ENCODE assay signal across 8 cellular contexts in the genomic region with DNA sequence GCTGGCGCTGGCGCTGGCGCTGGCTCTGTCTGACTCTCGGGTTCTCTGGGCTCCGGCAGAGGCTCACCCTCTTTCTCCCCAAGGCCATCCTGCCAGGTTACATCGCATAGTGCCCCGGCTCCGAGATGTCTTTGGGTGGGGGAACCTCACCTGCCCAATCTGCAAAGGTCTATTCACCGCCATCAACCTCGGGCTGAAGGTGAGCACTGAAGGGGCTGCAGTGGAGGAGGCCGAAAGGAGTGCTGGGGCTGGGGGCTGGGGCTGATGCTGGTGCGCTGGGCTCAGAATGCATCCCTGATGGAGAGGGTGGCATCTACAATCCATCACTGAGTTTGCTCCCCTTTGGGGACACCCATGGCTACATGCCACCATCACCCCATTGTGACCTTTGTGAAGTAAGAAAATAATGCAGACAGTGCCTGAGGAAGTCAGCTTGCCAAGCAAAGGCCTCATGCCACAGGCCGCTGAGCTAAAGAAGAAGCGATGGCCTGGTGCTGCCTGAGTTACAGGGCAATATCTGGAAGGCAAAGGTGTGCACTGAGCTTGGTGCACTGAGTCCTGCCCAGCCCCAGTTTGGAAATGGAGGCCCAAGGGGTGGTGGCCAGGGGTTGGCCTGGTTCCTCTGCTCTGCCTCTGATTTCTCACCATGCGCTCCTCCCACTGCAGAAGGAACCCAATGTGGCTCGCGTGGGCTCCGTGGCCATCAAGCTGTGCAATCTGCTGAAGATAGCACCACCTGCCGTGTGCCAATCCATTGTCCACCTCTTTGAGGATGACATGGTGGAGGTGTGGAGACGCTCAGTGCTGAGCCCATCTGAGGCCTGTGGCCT. TPM values are rescaled to one million over a fixed set of nuclear protein-coding genes. Genes with fewer than 3 reads are reported as not detected.
DNase-seq lines count a peak whose midpoint lies in the region; ATAC-seq and TF ChIP-seq lines count a peak whose summit lies in the region.

No MANE protein-coding gene starts in this region.

- H2AFZ ChIP-seq in MM.1S (ENCODE audit: low read length) = peak overlapping the region; percentile 83

- H3K9me3 ChIP-seq in CD4-positive, CD25-positive, alpha-beta regulatory T cell (ENCODE audit: control insufficient read depth in 2 of 2, low read length in 2 of 2) = no peaks in the 10 kb centered on the region
- no peaks in the 10 kb centered on the region for H3K9me3 ChIP-seq in MM.1S (replicated peaks; ENCODE audit: insufficient read depth, low read length)
- H3K9me3 ChIP-seq in effector memory CD4-positive, alpha-beta T cell (ENCODE audit: control insufficient read depth, low read length) = no peaks in the 10 kb centered on the region

- no peaks in the 10 kb centered on the region for H4K20me1 ChIP-seq in MM.1S (ENCODE audit: insufficient read depth, low read length)

- H3K36me3 ChIP-seq in CD4-positive, CD25-positive, alpha-beta regulatory T cell (ENCODE audit: control insufficient read depth, insufficient read depth, low read length) = peaks cover 16% of the 10 kb centered on the region
- H3K36me3 ChIP-seq in MM.1S (replicated peaks; ENCODE audit: insufficient read depth, low read length) = no peaks in the 10 kb centered on the region
- H3K36me3 ChIP-seq in effector memory CD4-positive, alpha-beta T cell (ENCODE audit: control insufficient read depth, insufficient read depth, low read length) = peaks cover 18% of the 10 kb centered on the region

- no peaks in the 10 kb centered on the region for H3K27me3 ChIP-seq in CD4-positive, CD25-positive, alpha-beta regulatory T cell (ENCODE audit: control insufficient read depth, insufficient read depth, low read length)
- no peaks in the 10 kb centered on the region for H3K27me3 ChIP-seq in MM.1S (replicated peaks; ENCODE audit: insufficient read depth, low read length)
- H3K27me3 ChIP-seq in effector memory CD4-positive, alpha-beta T cell (replicated peaks; ENCODE audit: control insufficient read depth, insufficient read depth, low read length, poor library complexity, severe bottlenecking) = no peaks in the 10 kb centered on the region

- peaks cover 12% of the 10 kb centered on the region for H3K36me3 Mint-ChIP-seq in CD4-positive, CD25-positive, alpha-beta regulatory T cell
- H3K36me3 Mint-ChIP-seq in neural crest cell (ENCODE audit: low read depth) = no peaks in the 10 kb centered on the region

- TF ChIP-seq CTCF in MM.1S (IDR thresholded peaks at IDR 0.05; ENCODE audit: low read length) (no peak), neural crest cell (conservative IDR thresholded peaks at IDR 0.05) (no peak)

- H3K27ac Mint-ChIP-seq in CD4-positive, CD25-positive, alpha-beta regulatory T cell = peak overlapping the region; percentile 86 to 97 (median 95)
- H3K27ac Mint-ChIP-seq in neural crest cell (ENCODE audit: unreplicated experiment) = no peak overlapping the region

- no peaks in the 10 kb centered on the region for H3K27me3 Mint-ChIP-seq in CD4-positive, CD25-positive, alpha-beta regulatory T cell
- no peaks in the 10 kb centered on the region for H3K27me3 Mint-ChIP-seq in neural crest cell (ENCODE audit: low read depth)

- peak overlapping the region; percentile 91 to 97 (median 94) for H3K4me3 Mint-ChIP-seq in CD4-positive, CD25-positive, alpha-beta regulatory T cell
- peak overlapping the region; percentile 93 for H3K4me3 Mint-ChIP-seq in neural crest cell

- peak in 2 of 3 donors; percentile 33 to 38 for DNase-seq in CD4-positive, CD25-positive, alpha-beta regulatory T cell
- DNase-seq in MM.1S = no peak
- no peak for DNase-seq in effector memory CD4-positive, alpha-beta T cell
- no peak for DNase-seq in neural crest cell (ENCODE audit: low read depth, low spot score)
- no peak for DNase-seq in germinal center (ENCODE audit: low spot score)
- no peak for DNase-seq in NCI-H1436 (lab: John Stamatoyannopoulos, UW)
- DNase-seq in stimulated activated CD4-positive, alpha-beta T cell treated with anti-CD3 and anti-CD28 coated beads, Interleukin-1b, Interleukin-23, amount 100 ng/mL, for 48 hours = no peak

- H3K9ac ChIP-seq in MM.1S (ENCODE audit: low read length) = peak overlapping the region; percentile 70

- peaks cover 45% of the 10 kb centered on the region for H3K4me1 ChIP-seq in CD4-positive, CD25-positive, alpha-beta regulatory T cell (ENCODE audit: control insufficient read depth, insufficient read depth, low read length, poor library complexity, severe bottlenecking)
- H3K4me1 ChIP-seq in MM.1S (ENCODE audit: low read length) = no peaks in the 10 kb centered on the region
- peaks cover 30% of the 10 kb centered on the region for H3K4me1 ChIP-seq in effector memory CD4-positive, alpha-beta T cell (ENCODE audit: control insufficient read depth, insufficient read depth, low read length, poor library complexity, severe bottlenecking)

- peak overlapping the region; percentile 76 for H3K4me2 ChIP-seq in MM.1S (ENCODE audit: low read depth, low read length)

- peak overlapping the region; percentile 91 for H3K27ac ChIP-seq in CD4-positive, CD25-positive, alpha-beta regulatory T cell (ENCODE audit: insufficient read depth, low read length, poor library complexity, severe bottlenecking)
- H3K27ac ChIP-seq in MM.1S (ENCODE audit: low read length) = no peak overlapping the region
- H3K27ac ChIP-seq in effector memory CD4-positive, alpha-beta T cell (ENCODE audit: insufficient read depth, low read length, poor library complexity, severe bottlenecking) = peak overlapping the region; percentile 85

- peak overlapping the region; percentile 86 for H3K4me3 ChIP-seq in CD4-positive, CD25-positive, alpha-beta regulatory T cell (ENCODE audit: low read depth, low read length)
- H3K4me3 ChIP-seq in MM.1S (ENCODE audit: low read length) = peak overlapping the region; percentile 75
- H3K4me3 ChIP-seq in effector memory CD4-positive, alpha-beta T cell (ENCODE audit: insufficient read depth, low read depth, low read length, poor library complexity, severe bottlenecking) = peak overlapping the region; percentile 74

- H3K4me1 Mint-ChIP-seq in CD4-positive, CD25-positive, alpha-beta regulatory T cell = peaks cover 22 to 69% (median 39%) of the 10 kb centered on the region in 4 donors
- H3K4me1 Mint-ChIP-seq in neural crest cell = peaks cover 23% of the 10 kb centered on the region

- no peaks in the 10 kb centered on the region for H3K9me2 ChIP-seq in MM.1S (replicated peaks; ENCODE audit: insufficient read depth, low read length)

- H3F3A ChIP-seq in MM.1S (ENCODE audit: insufficient read depth, low read length) = no peaks in the 10 kb centered on the region

- H3K79me2 ChIP-seq in MM.1S (ENCODE audit: low read length) = peaks cover 8% of the 10 kb centered on the region

- ATAC-seq in CD4-positive, CD25-positive, alpha-beta regulatory T cell (ENCODE audit: low read depth in 2 of 2) = no peak
- no peak for ATAC-seq in HG03175 (IDR thresholded peaks at IDR 0.05; ENCODE audit: unreplicated experiment)

- no peaks in the 10 kb centered on the region for H3K9me3 Mint-ChIP-seq in CD4-positive, CD25-positive, alpha-beta regulatory T cell
- H3K9me3 Mint-ChIP-seq in neural crest cell = no peaks in the 10 kb centered on the region

RNA-seq across cellular contexts. Expression of a gene that starts 0.7 kb away (rescaled TPM):
- total RNA-seq in CD4-positive, CD25-positive, alpha-beta regulatory T cell = 43.7 TPM
- 10 to 100 TPM; 11.4 to 15.7 (median 13.3) TPM for polyA plus RNA-seq in CD4-positive, CD25-positive, alpha-beta regulatory T cell
- total RNA-seq in neural crest cell = 14.6 and 17.7 TPM in 2 replicates

RNA-seq across cellular contexts. Expression of a gene that starts 28.0 kb away (rescaled TPM):
- total RNA-seq in CD4-positive, CD25-positive, alpha-beta regulatory T cell = 95.8 TPM
- 100 to 1,000 TPM in 3 of 4 donors, 10 to 100 TPM in 1; 89.0 to 134 (median 121) TPM for polyA plus RNA-seq in CD4-positive, CD25-positive, alpha-beta regulatory T cell
- 86.9 and 90.0 TPM in 2 replicates for total RNA-seq in neural crest cell

RNA-seq across cellular contexts. Expression of a gene that starts 49.9 kb away (rescaled TPM):
- total RNA-seq in CD4-positive, CD25-positive, alpha-beta regulatory T cell = 1.5 TPM
- polyA plus RNA-seq in CD4-positive, CD25-positive, alpha-beta regulatory T cell = not detected
- 4.3 and 6.0 TPM in 2 replicates for total RNA-seq in neural crest cell

Comparison
In these comparisons a context has a peak if more than half of its experiments do, and no peak if none do; other contexts are left out.
1. DNase-seq: peak in CD4-positive, CD25-positive, alpha-beta regulatory T cell (2 of 3); none in MM.1S (single experiment), effector memory CD4-positive, alpha-beta T cell (0 of 3), neural crest cell (single experiment), germinal center (single experiment), NCI-H1436 (single experiment) and stimulated activated CD4-positive, alpha-beta T cell treated with anti-CD3 and anti-CD28 coated beads, Interleukin-1b, Interleukin-23, amount 100 ng/mL, for 48 hours (single experiment).
2. Peak in every context shown above with its lines, with median percentiles within 50 percentile points of each other: H3K4me3 ChIP-seq.